10 cellular contexts compared by ENCODE assay signal in the genomic region with DNA sequence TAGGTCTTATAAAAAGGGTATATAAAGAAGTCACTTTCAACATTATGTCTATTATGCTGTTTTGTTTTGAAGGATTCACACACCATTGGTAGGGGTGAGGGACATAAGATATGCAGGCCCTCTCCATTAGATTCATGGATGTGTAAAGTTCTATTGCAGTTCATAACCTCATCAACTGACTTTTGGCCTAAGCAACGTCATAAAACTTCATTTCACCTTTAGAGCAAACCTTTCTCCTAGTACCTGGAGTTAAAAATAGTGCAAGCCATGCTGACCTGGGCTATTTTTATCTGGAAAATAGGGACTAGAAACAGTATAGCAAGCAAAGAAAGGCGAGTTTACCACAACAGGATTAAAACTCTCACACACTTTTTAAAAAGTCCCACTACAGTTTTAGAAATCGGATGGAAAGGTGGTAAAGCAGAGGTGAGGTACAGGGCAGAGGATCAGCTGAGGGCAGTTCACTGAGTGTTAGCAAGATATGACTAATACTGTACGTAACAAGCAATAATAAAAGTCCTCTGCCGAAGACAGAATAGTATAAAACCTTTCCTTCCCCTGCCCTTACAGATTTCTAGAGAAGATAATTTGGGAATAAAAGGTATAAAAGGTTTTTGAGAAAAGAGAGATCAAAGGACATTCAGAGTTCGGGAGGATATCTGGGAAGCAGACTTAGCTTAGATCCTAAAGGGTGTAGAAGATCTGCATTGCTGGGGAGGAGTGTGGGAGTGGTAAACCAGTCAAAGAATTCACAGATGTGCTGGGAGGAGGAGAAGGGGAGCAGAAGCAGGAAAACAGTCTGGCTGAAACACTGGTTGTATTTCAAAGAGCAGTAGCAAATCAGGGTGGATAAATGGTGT. TPM values are rescaled to one million over a fixed set of nuclear protein-coding genes. Genes with fewer than 3 reads are reported as not detected.
A peak's percentile ranks its signal among the peaks of the same experiment; 100 is the strongest.
DNase-seq lines count a peak whose midpoint lies in the region; ATAC-seq, FAIRE-seq and TF ChIP-seq lines count a peak whose summit lies in the region.
"Had no signal": no experiment of that assay in that cellular context is flagged by ENCODE, and none has a peak within 500 bp of the region (broad histone marks: within the 10 kb centered on the region; RNA-seq: fewer than 3 reads in every experiment).

No MANE protein-coding gene starts in this region.

- H3K14ac ChIP-seq in neuronal stem cell (ENCODE audit: low read length), result no peak overlapping the region

- H2AFZ ChIP-seq in neuronal stem cell (ENCODE audit: low read length), result no peak overlapping the region

- H3K4me3 ChIP-seq in endocrine pancreas (ENCODE audit: control insufficient read depth, insufficient read depth, low read length) (no peak overlapping the region), neutrophil (ENCODE audit: low read depth in 1 of 2, low read length in 1 of 2) (no peak overlapping the region), neuronal stem cell (ENCODE audit: low read length in 2 of 2) (no peak overlapping the region)

- H4K8ac ChIP-seq in neuronal stem cell (ENCODE audit: low read depth, low read length), result no peak overlapping the region

- no peaks in the 10 kb centered on the region for H3K9me3 ChIP-seq in endocrine pancreas (ENCODE audit: control insufficient read depth, low read length)
- no peaks in the 10 kb centered on the region for H3K9me3 ChIP-seq in neutrophil
- no peaks in the 10 kb centered on the region for H3K9me3 ChIP-seq in neuronal stem cell (replicated peaks in 1 of 2; ENCODE audit: control insufficient read depth in 2 of 2, insufficient read depth in 1 of 2, low read depth in 1 of 2, low read length in 2 of 2)

- H3K9ac ChIP-seq in endocrine pancreas (ENCODE audit: control insufficient read depth, insufficient read depth, low read length) (peak overlapping the region; percentile 7), neuronal stem cell (ENCODE audit: low read depth, low read length, poor library complexity) (no peak overlapping the region)

- no peaks in the 10 kb centered on the region for H3K27me3 ChIP-seq in endocrine pancreas (ENCODE audit: control insufficient read depth, insufficient read depth, low read length)
- H3K27me3 ChIP-seq in neutrophil, result no peaks in the 10 kb centered on the region
- H3K27me3 ChIP-seq in neuronal stem cell (ENCODE audit: control insufficient read depth in 3 of 3, insufficient read depth in 3 of 3, low read depth in 1 of 3, low read length in 3 of 3), result no peaks in the 10 kb centered on the region

- no peak overlapping the region for H4K91ac ChIP-seq in neuronal stem cell (ENCODE audit: low read depth, low read length, poor library complexity)

- H2BK5ac ChIP-seq in neuronal stem cell (ENCODE audit: low read length), result no peak overlapping the region

- H3K23ac ChIP-seq in neuronal stem cell (ENCODE audit: low read depth, low read length, poor library complexity), result no peak overlapping the region

- ATAC-seq in HG03342 (IDR thresholded peaks at IDR 0.05; ENCODE audit: unreplicated experiment), result peak; percentile 75

- WGBS in neuronal stem cell (ENCODE audit: extremely low coverage in 2 of 2, insufficient read length in 2 of 2, insufficient replicate concordance in 1 of 2), 2 donors, result 100% methylated on average over 1 of the region's 6 CpGs; no CpG with 5 or more reads in 1 of the 2 donors

- no peak overlapping the region for H3K4me2 ChIP-seq in neuronal stem cell (ENCODE audit: insufficient read depth, low read length, poor library complexity, severe bottlenecking)

- FAIRE-seq in GM18507 (lab: Jason Lieb, UNC), result peak; percentile 12

- CTCF ChIA-PET in GM10248 (lab: Yijun Ruan, JAX), result interaction anchor here (1.1 to 5.9 kb wide), 5 partner anchors 8 to 51 kb away, joined by 3 to 21 read pairs (median 4); a partner anchor contains a TSS

- POLR2A ChIA-PET in GM10248 (lab: Yijun Ruan, JAX), result no interaction called here

- no peaks in the 10 kb centered on the region for H3K79me1 ChIP-seq in neuronal stem cell (ENCODE audit: low read depth, low read length)

- DNase-seq in GM18507 (ENCODE audit: extremely low spot score, insufficient read length, low read depth), result no peak
- DNase-seq in GM10248 (ENCODE audit: extremely low spot score), result no peak
- DNase-seq in posterior vena cava (ENCODE audit: low spot score), result no peak
- DNase-seq in neuronal stem cell (ENCODE audit: low spot score), result no peak
- no peak for DNase-seq in T-helper 1 cell
- DNase-seq: activated effector memory CD4-positive, alpha-beta T cell treated with Interleukin-2 at 50 U/mL for 16 hours had no signal

- intact Hi-C loops in posterior vena cava (cut with DNase I), result no loop called here

- H3K18ac ChIP-seq in neuronal stem cell (ENCODE audit: low read length), result no peak overlapping the region

- H3K27ac ChIP-seq in neutrophil, result peak overlapping the region; percentile 14
- no peak overlapping the region for H3K27ac ChIP-seq in neuronal stem cell (replicated peaks; ENCODE audit: low read length)
- H3K27ac ChIP-seq: HL-60 had no signal

- no peak overlapping the region for H3K4ac ChIP-seq in neuronal stem cell (ENCODE audit: low read length)

- H3K4me1 ChIP-seq in endocrine pancreas (ENCODE audit: control insufficient read depth, insufficient read depth, low read length) (peaks cover 24% of the 10 kb centered on the region), neutrophil (ENCODE audit: control insufficient read depth in 1 of 2, insufficient read depth in 1 of 2, low read depth in 1 of 2, low read length in 1 of 2) (peaks cover 37 to 64% of the 10 kb centered on the region in 2 experiments), neuronal stem cell (ENCODE audit: control insufficient read depth in 2 of 2, insufficient read depth in 1 of 2, low read depth in 1 of 2, low read length in 2 of 2) (no peaks in the 10 kb centered on the region)

- H2AK5ac ChIP-seq in neuronal stem cell (ENCODE audit: low read depth, low read length), result no peak overlapping the region

- no peak overlapping the region for H2BK15ac ChIP-seq in neuronal stem cell (ENCODE audit: low read length)

- TF ChIP-seq CTCF in neutrophil (IDR thresholded peaks at IDR 0.05) (no peak), GM10248 (IDR thresholded peaks at IDR 0.05; ENCODE audit: control extremely low read depth, extremely low read depth, low read depth, missing control alignments) (no peak)

- no peak overlapping the region for H2BK120ac ChIP-seq in neuronal stem cell (ENCODE audit: low read depth, low read length)

- H3K36me3 ChIP-seq in endocrine pancreas (ENCODE audit: control insufficient read depth, insufficient read depth, low read length), result no peaks in the 10 kb centered on the region
- H3K36me3 ChIP-seq in neutrophil, result peaks cover 30% of the 10 kb centered on the region
- peaks cover 0 to 10% of the 10 kb centered on the region in 2 donors for H3K36me3 ChIP-seq in neuronal stem cell (replicated peaks in 1 of 2; ENCODE audit: control insufficient read depth in 2 of 2, insufficient read depth in 2 of 2, low read length in 2 of 2)

- H2BK12ac ChIP-seq in neuronal stem cell (ENCODE audit: low read length), result no peak overlapping the region

RNA-seq across cellular contexts. Expression of a gene that starts 14.3 kb away (rescaled TPM):
- 10 to 100 TPM; 29.6 to 33.1 TPM for total RNA-seq in posterior vena cava
- polyA plus RNA-seq in neuronal stem cell (2013, experiment 1 of 2), result 4.9 TPM
- 4.7 TPM for polyA plus RNA-seq in neuronal stem cell (2013, experiment 2 of 2)
